Comparison of ENCODE assay signal across 22 cellular contexts in the genomic region with DNA sequence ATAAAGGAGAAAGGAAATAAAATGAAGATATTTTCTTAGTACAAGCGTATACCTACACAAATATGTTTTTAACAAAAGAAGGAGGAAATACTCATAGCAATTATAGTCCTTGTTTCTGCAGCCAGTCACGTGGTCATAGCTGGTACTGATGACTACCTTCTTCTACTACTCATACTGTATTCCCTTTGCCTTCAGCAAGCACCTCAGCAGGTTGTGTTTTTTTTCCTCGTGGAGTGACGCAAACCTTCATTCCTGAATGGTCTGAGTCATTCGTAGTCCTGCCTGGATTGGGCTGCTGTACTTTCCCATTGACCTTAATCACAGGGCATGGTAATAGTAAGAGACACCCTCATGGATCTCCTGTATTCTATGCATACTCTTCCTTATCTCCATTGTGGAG. TPM values are rescaled to one million over a fixed set of nuclear protein-coding genes. Genes with fewer than 3 reads are reported as not detected.
DNase-seq lines count a peak whose midpoint lies in the region; ATAC-seq and TF ChIP-seq lines count a peak whose summit lies in the region.
"Had no signal": no experiment of that assay in that cellular context is flagged by ENCODE, and none has a peak within 500 bp of the region (broad histone marks: within the 10 kb centered on the region; RNA-seq: fewer than 3 reads in every experiment).

No MANE protein-coding gene starts in this region.

- peaks cover 6% of the 10 kb centered on the region for H3K4me1 Mint-ChIP-seq in MCF 10A (ENCODE audit: insufficient read depth, unreplicated experiment)
- H3K4me1 Mint-ChIP-seq: stimulated activated effector memory CD8-positive, alpha-beta T cell treated with anti-CD3 and anti-CD28 coated beads, Interleukin-12 subunit alpha, Interleukin-12 subunit beta, amount 100 ng/mL, for 72 hours had no signal

- no peak overlapping the region for H3K27ac ChIP-seq in breast epithelium
- H3K27ac ChIP-seq: 22Rv1, adrenal gland had no signal

- H3K36me3 ChIP-seq in breast epithelium = no peaks in the 10 kb centered on the region
- H3K36me3 ChIP-seq: adrenal gland, BE2C had no signal

- H3K27ac Mint-ChIP-seq in MCF 10A (ENCODE audit: low read depth, unreplicated experiment) = no peak overlapping the region
- H3K27ac Mint-ChIP-seq: stimulated activated effector memory CD8-positive, alpha-beta T cell treated with anti-CD3 and anti-CD28 coated beads, Interleukin-12 subunit alpha, Interleukin-12 subunit beta, amount 100 ng/mL, for 72 hours had no signal

- CTCF ChIA-PET in MCF 10A (lab: Yijun Ruan, JAX) = no interaction called here

- H3K9me3 ChIP-seq in breast epithelium = no peaks in the 10 kb centered on the region
- H3K9me3 ChIP-seq: adrenal gland, BE2C had no signal

- POLR2A ChIA-PET in MCF 10A (lab: Yijun Ruan, JAX) = no interaction called here

- no peak for TF ChIP-seq POLR2A in breast epithelium (IDR thresholded peaks at IDR 0.05)

- H3K27me3 Mint-ChIP-seq in MCF 10A (ENCODE audit: insufficient read depth, unreplicated experiment) = no peaks in the 10 kb centered on the region

- BruUV-seq in MCF 10A (replicated peaks; lab: Mats Ljungman, UMichigan) = no TSS peak

- no peaks in the 10 kb centered on the region for H3K4me1 ChIP-seq in breast epithelium
- H3K4me1 ChIP-seq: adrenal gland, BE2C had no signal

- ATAC-seq in esophagus mucosa (peak; percentile 68), HG03432 (IDR thresholded peaks at IDR 0.05; ENCODE audit: unreplicated experiment) (no peak)
- ATAC-seq: left lobe of liver; Panc1; SK-N-SH treated with all-trans-retinoic acid at 6 μM for 48 hours; stimulated activated effector memory CD8-positive, alpha-beta T cell treated with anti-CD3 and anti-CD28 coated beads, Interleukin-12 subunit alpha, Interleukin-12 subunit beta, amount 100 ng/mL, for 72 hours had no signal

- no peaks in the 10 kb centered on the region for H3K9me3 Mint-ChIP-seq in MCF 10A (ENCODE audit: unreplicated experiment)

- no peaks in the 10 kb centered on the region for H3K36me3 Mint-ChIP-seq in MCF 10A (ENCODE audit: insufficient read depth, unreplicated experiment)
- H3K36me3 Mint-ChIP-seq: stimulated activated effector memory CD8-positive, alpha-beta T cell treated with anti-CD3 and anti-CD28 coated beads, Interleukin-12 subunit alpha, Interleukin-12 subunit beta, amount 100 ng/mL, for 72 hours had no signal

- TF ChIP-seq CTCF in MCF 10A (IDR thresholded peaks at IDR 0.05; ENCODE audit: unreplicated experiment) (no peak), breast epithelium (IDR thresholded peaks at IDR 0.05) (no peak), retinal pigment epithelial cell (conservative IDR thresholded peaks at IDR 0.05; ENCODE audit: low read depth, low read length) (no peak)

- no peak overlapping the region for H3K4me3 Mint-ChIP-seq in MCF 10A (ENCODE audit: unreplicated experiment)
- H3K4me3 Mint-ChIP-seq: stimulated activated effector memory CD8-positive, alpha-beta T cell treated with anti-CD3 and anti-CD28 coated beads, Interleukin-12 subunit alpha, Interleukin-12 subunit beta, amount 100 ng/mL, for 72 hours had no signal

- H3K4me3 ChIP-seq in breast epithelium (no peak overlapping the region), retinal pigment epithelial cell (ENCODE audit: low read length) (no peak overlapping the region)
- H3K4me3 ChIP-seq: adrenal gland had no signal

- no peaks in the 10 kb centered on the region for H3K27me3 ChIP-seq in breast epithelium
- H3K27me3 ChIP-seq: adrenal gland had no signal

- DNase-seq in MCF 10A (ENCODE audit: unreplicated experiment) (peak; percentile 87), breast epithelium (ENCODE audit: low spot score in 2 of 2) (no peak), T1000 (lab: John Stamatoyannopoulos, UW) (peak; percentile 95), retinal pigment epithelial cell (ENCODE audit: low read depth) (peak; percentile 12), NCI-H1417 (lab: John Stamatoyannopoulos, UW) (no peak), NCI-H1105 (lab: John Stamatoyannopoulos, UW) (no peak)
- DNase-seq: activated CD4-positive, alpha-beta T cell treated with anti-CD3 and anti-CD28 coated beads for 48 hours; activated CD8-positive, alpha-beta memory T cell treated with anti-CD3 and anti-CD28 coated beads, Interleukin-2, amount 50 U/mL, for 4 hours; activated effector memory CD4-positive, alpha-beta T cell treated with Interleukin-2 at 50 U/mL for 16 hours; BE2C; DMS 273 treated with DMSO at 0.1 percent for 48 hours; foreskin melanocyte; NCI-H1436 treated with DMSO at 0.1 percent for 48 hours; NCI-H774 had no signal

- intact Hi-C loops in MCF 10A (cut with micrococcal nuclease) = no loop called here
- intact Hi-C loops in breast epithelium (cut with DNase I; ENCODE audit: low total_unique reads) = no loop called here

RNA-seq across cellular contexts. Expression of gene SLC16A7, which starts 25.7 kb away (rescaled TPM):
- total RNA-seq in MCF 10A (2022) = 28.4 and 32.6 TPM in 2 replicates
- total RNA-seq in breast epithelium = 10 to 100 TPM; 14.5 to 53.4 (median 51.2) TPM
- total RNA-seq in esophagus mucosa = 52.4 TPM

Comparison
In these comparisons a context has a peak if more than half of its experiments do, and no peak if none do; other contexts are left out.
1. DNase-seq: peak in MCF 10A (single experiment), T1000 (single experiment) and retinal pigment epithelial cell (single experiment); none in breast epithelium (0 of 2), NCI-H1417 (0 of 3) and NCI-H1105 (single experiment).